In genomic region chr3:50405249-50405648, GRCh38 we compare ENCODE assay signal across 1 cellular context.
TF ChIP-seq lines count a peak whose summit lies in the region.

No MANE protein-coding gene starts in this region.

TF ChIP-seq in WTC11, 78 proteins besides CTCF, POLR2A, EP300 and RAD21 (continued from another document):
- TF ChIP-seq ZNF532 (CRISPR knock-in tag; IDR thresholded peaks at IDR 0.05; ENCODE audit: borderline replicate concordance) = no peak
- no peak for TF ChIP-seq AR (CRISPR knock-in tag; IDR thresholded peaks at IDR 0.05)
- TF ChIP-seq IRF1 (CRISPR knock-in tag; IDR thresholded peaks at IDR 0.05) = no peak
- TF ChIP-seq FOXK1 (CRISPR knock-in tag; IDR thresholded peaks at IDR 0.05) = peak; percentile 36; the same call in 1 of the 2 replicates
- no peak for TF ChIP-seq OVOL2 (CRISPR knock-in tag; IDR thresholded peaks at IDR 0.05; ENCODE audit: borderline replicate concordance)
